In genomic region chr9:93827545-93828330, GRCh38 we compare ENCODE assay signal across 8 cellular contexts.
A peak's percentile ranks its signal among the peaks of the same experiment; 100 is the strongest.
DNase-seq lines count a peak whose midpoint lies in the region; ATAC-seq and TF ChIP-seq lines count a peak whose summit lies in the region.

No MANE protein-coding gene starts in this region.

- H3K4me1 Mint-ChIP-seq in activated CD4-positive, alpha-beta memory T cell treated with anti-CD3 and anti-CD28 coated beads for 36 hours (ENCODE audit: low read depth) = peaks cover 10% of the 10 kb centered on the region
- peaks cover 0 to 13% of the 10 kb centered on the region in 2 donors for H3K4me1 Mint-ChIP-seq in natural killer cell
- peaks cover 12% of the 10 kb centered on the region for H3K4me1 Mint-ChIP-seq in type B pancreatic cell (ENCODE audit: unreplicated experiment)

- no peaks in the 10 kb centered on the region for H3K36me3 ChIP-seq in fibroblast of lung (ENCODE audit: control insufficient read depth, insufficient read depth, low read length)

- H3K4me3 Mint-ChIP-seq in activated CD4-positive, alpha-beta memory T cell treated with anti-CD3 and anti-CD28 coated beads for 36 hours = no peak overlapping the region
- H3K4me3 Mint-ChIP-seq in natural killer cell (no peak overlapping the region), type B pancreatic cell (peak overlapping the region; percentile 36)

- ATAC-seq in natural killer cell = peak; percentile 65 to 92 (median 74)
- no peak for ATAC-seq in HG03025 (IDR thresholded peaks at IDR 0.05; ENCODE audit: low FRiP score, unreplicated experiment)

- H3K27ac ChIP-seq in fibroblast of lung (ENCODE audit: insufficient read depth, low read length) = no peak overlapping the region

- peak overlapping the region in 1 of 4 experiments; percentile 46 for H3K4me3 ChIP-seq in fibroblast of lung (replicated peaks in 1 of 4; ENCODE audit: control extremely low read depth in 1 of 4, insufficient read depth in 1 of 4, low read depth in 3 of 4, low read length in 4 of 4)

- H3K9me3 ChIP-seq in fibroblast of lung (ENCODE audit: control insufficient read depth, insufficient read depth, low read depth, low read length) = no peaks in the 10 kb centered on the region

- no peaks in the 10 kb centered on the region for H3K27me3 ChIP-seq in fibroblast of lung (ENCODE audit: control insufficient read depth, insufficient read depth, low read length)

- peak; percentile 76 for DNase-seq in DMS 273 (lab: John Stamatoyannopoulos, UW; ENCODE audit: unreplicated experiment)
- no peak for DNase-seq in DMS 273 treated with DMSO at 0.1 percent for 48 hours (lab: John Stamatoyannopoulos, UW)
- peak; percentile 39 for DNase-seq in M059J (ENCODE audit: low read depth)
- DNase-seq in activated CD4-positive, alpha-beta memory T cell treated with anti-CD3 and anti-CD28 coated beads for 36 hours = peak; percentile 54
- DNase-seq in fibroblast of lung (ENCODE audit: low read depth in 2 of 2) = peak; percentile 44 to 45
- DNase-seq in natural killer cell = no peak
- DNase-seq in type B pancreatic cell (ENCODE audit: extremely low spot score, unreplicated experiment) = peak; percentile 81

- no peaks in the 10 kb centered on the region for H3K9me3 Mint-ChIP-seq in activated CD4-positive, alpha-beta memory T cell treated with anti-CD3 and anti-CD28 coated beads for 36 hours
- H3K9me3 Mint-ChIP-seq in natural killer cell = no peaks in the 10 kb centered on the region
- peaks cover under 1% of the 10 kb centered on the region for H3K9me3 Mint-ChIP-seq in type B pancreatic cell

- H4K20me1 ChIP-seq in fibroblast of lung (ENCODE audit: control insufficient read depth, extremely low read depth, insufficient read depth, low read length) = no peaks in the 10 kb centered on the region

- intact Hi-C loops in activated CD4-positive, alpha-beta memory T cell treated with anti-CD3 and anti-CD28 coated beads for 36 hours (cut with micrococcal nuclease) = loop anchor here (2.0 kb wide), 1 partner anchor 385 kb away; no protein-coding TSS in a partner anchor
- intact Hi-C loops in natural killer cell (cut with micrococcal nuclease) = loop anchor here (2.0 kb wide), 1 partner anchor 385 kb away; no protein-coding TSS in a partner anchor

- no peak overlapping the region for H2AFZ ChIP-seq in fibroblast of lung (ENCODE audit: low read length)

- no peaks in the 10 kb centered on the region for H3K36me3 Mint-ChIP-seq in activated CD4-positive, alpha-beta memory T cell treated with anti-CD3 and anti-CD28 coated beads for 36 hours
- no peaks in the 10 kb centered on the region for H3K36me3 Mint-ChIP-seq in natural killer cell
- no peaks in the 10 kb centered on the region for H3K36me3 Mint-ChIP-seq in type B pancreatic cell

- CTCF ChIA-PET in activated CD4-positive, alpha-beta memory T cell treated with anti-CD3 and anti-CD28 coated beads for 36 hours (lab: Charles Lee) = interaction anchor here (0.6 to 1.6 kb wide), 23 partner anchors 10 to 188 kb away, joined by 3 to 11 read pairs (median 4); no protein-coding TSS in a partner anchor

- no peak overlapping the region for H3K9ac ChIP-seq in fibroblast of lung (ENCODE audit: insufficient read depth, low read length)

- H3K27me3 Mint-ChIP-seq in activated CD4-positive, alpha-beta memory T cell treated with anti-CD3 and anti-CD28 coated beads for 36 hours = peaks cover 27% of the 10 kb centered on the region
- peaks cover 37 to 43% of the 10 kb centered on the region in 2 donors for H3K27me3 Mint-ChIP-seq in natural killer cell (ENCODE audit: low read depth in 2 of 2)
- peaks cover 35% of the 10 kb centered on the region for H3K27me3 Mint-ChIP-seq in type B pancreatic cell

- POLR2A ChIA-PET in activated CD4-positive, alpha-beta memory T cell treated with anti-CD3 and anti-CD28 coated beads for 36 hours (lab: Charles Lee) = no interaction called here

- H3K79me2 ChIP-seq in fibroblast of lung (ENCODE audit: control insufficient read depth, insufficient read depth, low read length) = no peaks in the 10 kb centered on the region

- peak; percentile 68 to 82 for TF ChIP-seq CTCF in fibroblast of lung (conservative IDR thresholded peaks at IDR 0.05 in 1 of 2, IDR thresholded peaks at IDR 0.05 in 1 of 2; ENCODE audit: low read depth in 1 of 2, low read length in 2 of 2)
- peak; percentile 49 for TF ChIP-seq CTCF in natural killer cell (IDR thresholded peaks at IDR 0.05)
- peak; percentile 94 for TF ChIP-seq CTCF in type B pancreatic cell (conservative IDR thresholded peaks at IDR 0.05)

- peak overlapping the region; percentile 23 for H3K4me2 ChIP-seq in fibroblast of lung (ENCODE audit: extremely low read depth, insufficient read depth, low read length)

- H3K4me1 ChIP-seq in fibroblast of lung (ENCODE audit: control insufficient read depth, extremely low read depth, insufficient read depth, low read length) = no peaks in the 10 kb centered on the region

- no peak overlapping the region for H3K27ac Mint-ChIP-seq in activated CD4-positive, alpha-beta memory T cell treated with anti-CD3 and anti-CD28 coated beads for 36 hours
- H3K27ac Mint-ChIP-seq in natural killer cell (no peak overlapping the region), type B pancreatic cell (no peak overlapping the region)

Comparison
In these comparisons a context has a peak if more than half of its experiments do, and no peak if none do; other contexts are left out.
1. DNase-seq: peak in DMS 273 (single experiment), M059J (single experiment), activated CD4-positive, alpha-beta memory T cell treated with anti-CD3 and anti-CD28 coated beads for 36 hours (single experiment), fibroblast of lung (2 of 2) and type B pancreatic cell (single experiment); none in DMS 273 treated with DMSO at 0.1 percent for 48 hours (single experiment) and natural killer cell (single experiment).
2. Peak in every context shown above with its lines, with median percentiles within 50 percentile points of each other: CTCF ChIP-seq.